ENCODE assay signal across 14 cellular contexts in the genomic region with DNA sequence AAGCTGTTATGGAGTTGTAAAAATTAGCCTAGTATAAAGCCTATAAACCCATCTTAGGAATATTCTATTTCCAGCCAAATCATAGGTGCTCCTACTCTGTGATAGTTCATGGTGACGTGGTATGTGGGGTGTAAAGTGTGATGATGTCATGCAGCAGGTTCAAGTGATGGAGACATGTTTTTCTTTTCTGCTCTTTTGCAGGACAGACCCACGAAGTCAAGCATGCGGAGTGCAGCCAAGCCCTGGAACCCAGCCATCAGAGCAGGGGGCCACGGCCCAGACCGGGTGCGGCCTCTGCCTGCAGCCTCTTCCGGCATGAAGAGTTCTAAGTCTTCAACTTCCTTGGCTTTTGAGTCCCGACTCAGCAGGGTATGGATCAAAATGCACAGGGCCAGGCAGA.
DNase-seq lines count a peak whose midpoint lies in the region; TF ChIP-seq lines count a peak whose summit lies in the region.
"Had no signal": no experiment of that assay in that cellular context is flagged by ENCODE, and none has a peak within 500 bp of the region (broad histone marks: within the 10 kb centered on the region; RNA-seq: fewer than 3 reads in every experiment).

No MANE protein-coding gene starts in this region.

- POLR2A ChIA-PET in HEK293 (lab: Yijun Ruan, JAX), result no interaction called here

- DNase-seq in ascending aorta (ENCODE audit: low spot score in 2 of 2) (no peak), left ventricle myocardium inferior (peak; percentile 57), activated gamma-delta T cell (lab: John Stamatoyannopoulos, UW) (no peak), NCI-H526 treated with DMSO at 0.1 percent for 48 hours (lab: John Stamatoyannopoulos, UW) (no peak), NCI-H345 (lab: John Stamatoyannopoulos, UW) (no peak)
- DNase-seq: CD8-positive, alpha-beta memory T cell; GOT3; Karpas-422; NCI-H1417 treated with DMSO at 0.1 percent for 48 hours; NCI-H187; SJCRH30 had no signal

- H3K36me3 ChIP-seq in HEK293 (ENCODE audit: control insufficient read depth in 2 of 2, insufficient read depth in 1 of 2, low read length in 2 of 2) (no peaks in the 10 kb centered on the region; a peak in 1 of 3 replicates), ascending aorta (peaks cover 0 to 12% of the 10 kb centered on the region in 2 donors), left ventricle myocardium inferior (no peaks in the 10 kb centered on the region), skeletal muscle tissue (ENCODE audit: control insufficient read depth in 3 of 3, insufficient read depth in 3 of 3, low read length in 3 of 3) (peaks cover 0 to 6% (median 4%) of the 10 kb centered on the region in 3 donors)
- H3K36me3 ChIP-seq: SJCRH30 had no signal

- H3K4me3 ChIP-seq in HEK293 (ENCODE audit: low read depth, low read length) (no peak overlapping the region), ascending aorta (no peak overlapping the region), left ventricle myocardium inferior (no peak overlapping the region), skeletal muscle tissue (ENCODE audit: low read length in 3 of 3) (no peak overlapping the region)
- H3K4me3 ChIP-seq: SJCRH30 had no signal

- H3K9ac ChIP-seq in skeletal muscle tissue (ENCODE audit: low read depth in 1 of 3, low read length in 3 of 3), result no peak overlapping the region

- CTCF ChIA-PET in HEK293 (lab: Yijun Ruan, JAX), result interaction anchor here (0.6 to 2.0 kb wide), 8 partner anchors 18 to 103 kb away, joined by 3 to 16 read pairs (median 6); partner anchors contain the start of gene SPECC1

- intact Hi-C loops in ascending aorta (cut with DNase I) (loop anchor here (2.0 kb wide), 1 partner anchor 14 kb away; no protein-coding TSS in a partner anchor), left ventricle myocardium inferior (cut with micrococcal nuclease) (no loop called here)

- H3K4me1 ChIP-seq in HEK293 (ENCODE audit: control insufficient read depth, insufficient read depth, low read length), result peaks cover 30% of the 10 kb centered on the region
- H3K4me1 ChIP-seq in ascending aorta, result peaks cover 9 to 38% of the 10 kb centered on the region in 2 donors
- peaks cover 45% of the 10 kb centered on the region for H3K4me1 ChIP-seq in left ventricle myocardium inferior
- H3K4me1 ChIP-seq in skeletal muscle tissue (ENCODE audit: control insufficient read depth in 3 of 3, insufficient read depth in 3 of 3, low read length in 3 of 3), result peaks cover 12 to 25% (median 20%) of the 10 kb centered on the region in 3 donors
- H3K4me1 ChIP-seq: SJCRH30 had no signal

- H3K27ac ChIP-seq in HEK293 (ENCODE audit: extremely low read depth, low read depth, low read length) (no peak overlapping the region), ascending aorta (peak overlapping the region; percentile 90 to 97), left ventricle myocardium inferior (replicated peaks) (peak overlapping the region; percentile 95), skeletal muscle tissue (ENCODE audit: low read depth, low read length) (peak overlapping the region; percentile 74)
- H3K27ac ChIP-seq: C4-2B, SJCRH30 had no signal

- H3K9me3 ChIP-seq in HEK293 (ENCODE audit: control insufficient read depth, insufficient read depth, low read depth, low read length) (no peaks in the 10 kb centered on the region), ascending aorta (no peaks in the 10 kb centered on the region), left ventricle myocardium inferior (replicated peaks) (no peaks in the 10 kb centered on the region), skeletal muscle tissue (ENCODE audit: control insufficient read depth in 3 of 3, low read length in 3 of 3) (no peaks in the 10 kb centered on the region)
- H3K9me3 ChIP-seq: SJCRH30 had no signal

- no peak for TF ChIP-seq CTCF in HEK293 (tag by site-specific recombination; IDR thresholded peaks at IDR 0.05)
- no peak for TF ChIP-seq CTCF in ascending aorta (IDR thresholded peaks at IDR 0.05)
- no peak for TF ChIP-seq CTCF in left ventricle myocardium inferior (IDR thresholded peaks at IDR 0.05; ENCODE audit: borderline replicate concordance)

- H3K27me3 ChIP-seq in ascending aorta, result no peaks in the 10 kb centered on the region
- no peaks in the 10 kb centered on the region for H3K27me3 ChIP-seq in left ventricle myocardium inferior (ENCODE audit: low read depth)
- H3K27me3 ChIP-seq in skeletal muscle tissue (ENCODE audit: control insufficient read depth in 3 of 3, insufficient read depth in 3 of 3, low read length in 3 of 3), result peaks cover 0 to 5% (median 0%) of the 10 kb centered on the region in 3 donors

TF ChIP-seq in HEK293, 187 proteins besides CTCF, POLR2A, EP300 and RAD21:
- TF ChIP-seq FEZF1 (tag by site-specific recombination; IDR thresholded peaks at IDR 0.05) (peak; percentile 70), EGR2 (tag by site-specific recombination; IDR thresholded peaks at IDR 0.05; ENCODE audit: low read depth) (no peak), ATF2 (tag by site-specific recombination; IDR thresholded peaks at IDR 0.05; ENCODE audit: low read depth) (peak; percentile 64; the same call in 1 of the 2 replicates), ZNF600 (tag by site-specific recombination; IDR thresholded peaks at IDR 0.05) (0 out of 2 replicates have a peak, but pooled peaks have one; percentile 13), ZNF629 (tag by site-specific recombination; IDR thresholded peaks at IDR 0.05) (peak; percentile 50)
- TF ChIP-seq, protein P1, sequence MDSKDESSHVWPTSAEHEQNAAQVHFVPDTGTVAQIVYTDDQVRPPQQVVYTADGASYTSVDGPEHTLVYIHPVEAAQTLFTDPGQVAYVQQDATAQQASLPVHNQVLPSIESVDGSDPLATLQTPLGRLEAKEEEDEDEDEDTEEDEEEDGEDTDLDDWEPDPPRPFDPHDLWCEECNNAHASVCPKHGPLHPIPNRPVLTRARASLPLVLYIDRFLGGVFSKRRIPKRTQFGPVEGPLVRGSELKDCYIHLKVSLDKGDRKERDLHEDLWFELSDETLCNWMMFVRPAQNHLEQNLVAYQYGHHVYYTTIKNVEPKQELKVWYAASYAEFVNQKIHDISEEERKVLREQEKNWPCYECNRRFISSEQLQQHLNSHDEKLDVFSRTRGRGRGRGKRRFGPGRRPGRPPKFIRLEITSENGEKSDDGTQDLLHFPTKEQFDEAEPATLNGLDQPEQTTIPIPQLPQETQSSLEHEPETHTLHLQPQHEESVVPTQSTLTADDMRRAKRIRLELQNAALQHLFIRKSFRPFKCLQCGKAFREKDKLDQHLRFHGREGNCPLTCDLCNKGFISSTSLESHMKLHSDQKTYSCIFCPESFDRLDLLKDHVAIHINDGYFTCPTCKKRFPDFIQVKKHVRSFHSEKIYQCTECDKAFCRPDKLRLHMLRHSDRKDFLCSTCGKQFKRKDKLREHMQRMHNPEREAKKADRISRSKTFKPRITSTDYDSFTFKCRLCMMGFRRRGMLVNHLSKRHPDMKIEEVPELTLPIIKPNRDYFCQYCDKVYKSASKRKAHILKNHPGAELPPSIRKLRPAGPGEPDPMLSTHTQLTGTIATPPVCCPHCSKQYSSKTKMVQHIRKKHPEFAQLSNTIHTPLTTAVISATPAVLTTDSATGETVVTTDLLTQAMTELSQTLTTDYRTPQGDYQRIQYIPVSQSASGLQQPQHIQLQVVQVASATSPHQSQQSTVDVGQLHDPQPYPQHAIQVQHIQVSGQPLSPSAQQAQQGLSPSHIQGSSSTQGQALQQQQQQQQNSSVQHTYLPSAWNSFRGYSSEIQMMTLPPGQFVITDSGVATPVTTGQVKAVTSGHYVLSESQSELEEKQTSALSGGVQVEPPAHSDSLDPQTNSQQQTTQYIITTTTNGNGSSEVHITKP (tag by site-specific recombination; IDR thresholded peaks at IDR 0.05), result peak; percentile 26
TF ChIP-seq in HEK293: peak in this region for 5.
